In genomic region chr10:4801405-4801804, GRCh38 we compare ENCODE assay signal across 1 cellular context.
TF ChIP-seq lines count a peak whose summit lies in the region.

No MANE protein-coding gene starts in this region.

TF ChIP-seq in SK-N-SH, 30 proteins besides CTCF, POLR2A, EP300 and RAD21 (continued from another document):
- TF ChIP-seq, protein P1, sequence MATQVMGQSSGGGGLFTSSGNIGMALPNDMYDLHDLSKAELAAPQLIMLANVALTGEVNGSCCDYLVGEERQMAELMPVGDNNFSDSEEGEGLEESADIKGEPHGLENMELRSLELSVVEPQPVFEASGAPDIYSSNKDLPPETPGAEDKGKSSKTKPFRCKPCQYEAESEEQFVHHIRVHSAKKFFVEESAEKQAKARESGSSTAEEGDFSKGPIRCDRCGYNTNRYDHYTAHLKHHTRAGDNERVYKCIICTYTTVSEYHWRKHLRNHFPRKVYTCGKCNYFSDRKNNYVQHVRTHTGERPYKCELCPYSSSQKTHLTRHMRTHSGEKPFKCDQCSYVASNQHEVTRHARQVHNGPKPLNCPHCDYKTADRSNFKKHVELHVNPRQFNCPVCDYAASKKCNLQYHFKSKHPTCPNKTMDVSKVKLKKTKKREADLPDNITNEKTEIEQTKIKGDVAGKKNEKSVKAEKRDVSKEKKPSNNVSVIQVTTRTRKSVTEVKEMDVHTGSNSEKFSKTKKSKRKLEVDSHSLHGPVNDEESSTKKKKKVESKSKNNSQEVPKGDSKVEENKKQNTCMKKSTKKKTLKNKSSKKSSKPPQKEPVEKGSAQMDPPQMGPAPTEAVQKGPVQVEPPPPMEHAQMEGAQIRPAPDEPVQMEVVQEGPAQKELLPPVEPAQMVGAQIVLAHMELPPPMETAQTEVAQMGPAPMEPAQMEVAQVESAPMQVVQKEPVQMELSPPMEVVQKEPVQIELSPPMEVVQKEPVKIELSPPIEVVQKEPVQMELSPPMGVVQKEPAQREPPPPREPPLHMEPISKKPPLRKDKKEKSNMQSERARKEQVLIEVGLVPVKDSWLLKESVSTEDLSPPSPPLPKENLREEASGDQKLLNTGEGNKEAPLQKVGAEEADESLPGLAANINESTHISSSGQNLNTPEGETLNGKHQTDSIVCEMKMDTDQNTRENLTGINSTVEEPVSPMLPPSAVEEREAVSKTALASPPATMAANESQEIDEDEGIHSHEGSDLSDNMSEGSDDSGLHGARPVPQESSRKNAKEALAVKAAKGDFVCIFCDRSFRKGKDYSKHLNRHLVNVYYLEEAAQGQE (IDR thresholded peaks at IDR 0.05; ENCODE audit: low read depth, low read length), result no peak
TF ChIP-seq in SK-N-SH: peak in this region for 0.
